ENCODE assay signal across 13 cellular contexts in the genomic region with DNA sequence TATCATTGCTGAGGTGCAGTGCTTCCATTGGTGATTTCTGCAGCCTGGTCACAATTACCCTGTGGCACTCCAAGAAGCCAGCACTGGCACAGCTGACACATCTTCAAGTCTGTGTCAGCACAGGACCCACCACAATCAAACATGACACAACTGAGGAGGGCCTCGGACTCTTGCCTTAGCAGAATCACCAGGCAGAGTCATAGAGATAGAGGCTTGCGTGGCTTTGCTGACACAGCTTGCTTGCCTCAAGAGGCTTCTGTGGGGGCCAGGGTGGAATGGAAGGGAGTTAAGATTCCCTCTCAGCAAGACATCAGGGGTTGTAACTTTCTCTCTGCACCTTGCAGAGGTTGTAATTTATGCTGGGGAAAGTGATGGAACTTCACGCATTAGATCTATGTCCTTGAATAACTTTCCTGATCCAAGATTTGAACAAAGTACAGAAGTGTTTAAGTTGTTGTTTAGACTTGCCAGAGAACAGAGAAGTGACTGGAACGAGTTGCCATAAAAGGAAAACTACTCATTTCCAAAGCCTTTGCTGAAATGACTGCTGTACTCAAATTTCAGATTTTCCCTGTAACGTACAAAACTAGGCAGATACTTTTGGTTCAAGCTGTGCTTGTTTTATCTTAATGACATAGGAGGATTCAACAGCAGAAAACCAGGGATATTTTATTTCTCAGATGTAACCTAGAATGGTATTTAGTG.
DNase-seq lines count a peak whose midpoint lies in the region; ATAC-seq and TF ChIP-seq lines count a peak whose summit lies in the region.
"Had no signal": no experiment of that assay in that cellular context is flagged by ENCODE, and none has a peak within 500 bp of the region (broad histone marks: within the 10 kb centered on the region; RNA-seq: fewer than 3 reads in every experiment).

No MANE protein-coding gene starts in this region.

- H3K27ac ChIP-seq in brain microvascular endothelial cell: peak overlapping the region; percentile 48
- no peak overlapping the region for H3K27ac ChIP-seq in left lung
- peak overlapping the region in 3 of 5 donors; percentile 4 to 22 (median 17) for H3K27ac ChIP-seq in stomach
- H3K27ac ChIP-seq: Peyer's patch had no signal

- TF ChIP-seq EP300 in stomach (IDR thresholded peaks at IDR 0.05): no peak

- no peaks in the 10 kb centered on the region for H3K27me3 ChIP-seq in brain microvascular endothelial cell (replicated peaks)
- no peaks in the 10 kb centered on the region for H3K27me3 ChIP-seq in left lung
- no peaks in the 10 kb centered on the region for H3K27me3 ChIP-seq in stomach
- H3K27me3 ChIP-seq: Peyer's patch had no signal

- ATAC-seq in HG02610 (IDR thresholded peaks at IDR 0.05; ENCODE audit: unreplicated experiment): peak; percentile 46
- ATAC-seq in left lung: peak; percentile 25
- ATAC-seq in GM21825 (IDR thresholded peaks at IDR 0.05; ENCODE audit: unreplicated experiment): no peak

- H3K9me3 ChIP-seq in left lung (peaks cover 0 to 9% of the 10 kb centered on the region in 2 donors), stomach (peaks cover 0 to 4% (median 2%) of the 10 kb centered on the region in 4 donors)
- H3K9me3 ChIP-seq: Peyer's patch had no signal

- in situ Hi-C loops in brain microvascular endothelial cell (cut with HindIII; ENCODE audit: low pct_ligation_motif_present, low sequenced_read_pairs) (no loop called here), G401 (cut with HindIII; ENCODE audit: low sequenced_read_pairs) (no loop called here)

- no peak for TF ChIP-seq POLR2A in stomach (IDR thresholded peaks at IDR 0.05)

- H3K4me3 ChIP-seq in brain microvascular endothelial cell (ENCODE audit: low read depth, low read length) (no peak overlapping the region), left lung (no peak overlapping the region), stomach (no peak overlapping the region)
- H3K4me3 ChIP-seq: heart right ventricle, Peyer's patch had no signal

- intact Hi-C loops in left lung (cut with DNase I) (no loop called here), stomach (cut with DNase I; ENCODE audit: low total_unique reads) (no loop called here)

- TF ChIP-seq CTCF in brain microvascular endothelial cell (IDR thresholded peaks at IDR 0.05; ENCODE audit: low read depth, low read length, missing control alignments): no peak
- no peak for TF ChIP-seq CTCF in left lung (IDR thresholded peaks at IDR 0.05)
- no peak for TF ChIP-seq CTCF in stomach (IDR thresholded peaks at IDR 0.05)

- H3K4me1 ChIP-seq in left lung (no peaks in the 10 kb centered on the region), stomach (peaks cover 0 to 12% (median 0%) of the 10 kb centered on the region in 4 donors)
- H3K4me1 ChIP-seq: heart right ventricle, Peyer's patch had no signal

- peak; percentile 76 for DNase-seq in brain microvascular endothelial cell
- DNase-seq in left lung: no peak
- DNase-seq in stomach: no peak
- DNase-seq in G401 (ENCODE audit: low spot score): no peak
- DNase-seq in kidney tubule cell (ENCODE audit: low spot score): no peak
- DNase-seq: central memory CD4-positive, alpha-beta T cell; NCI-H2081 treated with DMSO at 0.1 percent for 48 hours; Peyer's patch; stimulated activated CD4-positive, alpha-beta T cell treated with anti-CD3 and anti-CD28 coated beads, Interleukin-4, amount 100 ng/mL, for 1 hour; substantia nigra had no signal

- H3K36me3 ChIP-seq in brain microvascular endothelial cell (replicated peaks): no peaks in the 10 kb centered on the region
- no peaks in the 10 kb centered on the region for H3K36me3 ChIP-seq in left lung
- H3K36me3 ChIP-seq in stomach: no peaks in the 10 kb centered on the region
- H3K36me3 ChIP-seq: heart right ventricle, Peyer's patch had no signal

- WGBS in stomach, 5 donors: 53 to 72% (median 66%) methylated on average over 5 of the region's 5 CpGs

Comparison
In these comparisons a context has a peak if more than half of its experiments do, and no peak if none do; other contexts are left out.
1. H3K27ac ChIP-seq: peak in brain microvascular endothelial cell (single experiment) and stomach (3 of 5); none in left lung (0 of 2).